In genomic region chr7:127941471-127941870, GRCh38 we compare ENCODE assay signal across 19 cellular contexts.
DNase-seq lines count a peak whose midpoint lies in the region; ATAC-seq, FAIRE-seq and TF ChIP-seq lines count a peak whose summit lies in the region.
"Had no signal": no experiment of that assay in that cellular context is flagged by ENCODE, and none has a peak within 500 bp of the region (broad histone marks: within the 10 kb centered on the region; RNA-seq: fewer than 3 reads in every experiment).

No MANE protein-coding gene starts in this region.

- intact Hi-C loops in dorsolateral prefrontal cortex (cut with DNase I) (loop anchor here (5.0 to 10.0 kb wide), 4 partner anchors 91 to 273 kb away; partner anchors contain the start of gene LRRC4 (in 2 of the 2)), pancreas (cut with DNase I) (no loop called here)

- H3K27ac Mint-ChIP-seq in progenitor cell of endocrine pancreas: peak overlapping the region; percentile 36
- H3K27ac Mint-ChIP-seq: GM23338 had no signal

- H3K9me3 ChIP-seq in BLaER1 treated with 17β-estradiol and CSF1 and Interleukin-3, amounts not matched to agents 10 nM and 100 nM (replicated peaks in 1 of 11): peaks cover 0 to 25% (median 19%) of the 10 kb centered on the region in 11 experiments; a peak in 17 of 22 replicates
- no peaks in the 10 kb centered on the region for H3K9me3 ChIP-seq in Karpas-422 (ENCODE audit: low read length)
- H3K9me3 ChIP-seq in pancreas: no peaks in the 10 kb centered on the region
- H3K9me3 ChIP-seq: HAP-1 had no signal

- H3K9me3 Mint-ChIP-seq in progenitor cell of endocrine pancreas (ENCODE audit: low read depth): no peaks in the 10 kb centered on the region
- H3K9me3 Mint-ChIP-seq: CD4-positive, alpha-beta memory T cell; GM23338 had no signal

- 94 to 95% methylated on average over 5 of the region's 5 CpGs for WGBS in pancreas, 2 donors

- H3K9ac ChIP-seq in BLaER1 treated with 17β-estradiol and CSF1 and Interleukin-3, amounts not matched to agents 10 nM and 100 nM: no peak overlapping the region
- peak overlapping the region; percentile 51 for H3K9ac ChIP-seq in Karpas-422 (ENCODE audit: low read length)

- no peak for TF ChIP-seq CTCF in dorsolateral prefrontal cortex (IDR thresholded peaks at IDR 0.05 in 54 of 56, conservative IDR thresholded peaks at IDR 0.05 in 2 of 56; ENCODE audit: low read depth in 1 of 56, partially characterized antibody in 56 of 56)
- no peak for TF ChIP-seq CTCF in progenitor cell of endocrine pancreas (IDR thresholded peaks at IDR 0.05; ENCODE audit: unreplicated experiment)
- TF ChIP-seq CTCF in pancreas (IDR thresholded peaks at IDR 0.05): no peak

- H3K4me1 ChIP-seq in BLaER1 treated with 17β-estradiol and CSF1 and Interleukin-3, amounts not matched to agents 10 nM and 100 nM: peaks cover 16 to 73% (median 56%) of the 10 kb centered on the region in 10 experiments
- H3K4me1 ChIP-seq in Karpas-422 (ENCODE audit: low read length) (peaks cover 75% of the 10 kb centered on the region), pancreas (no peaks in the 10 kb centered on the region)

- peaks cover 46 to 85% (median 75%) of the 10 kb centered on the region in 11 experiments for H3K36me3 ChIP-seq in BLaER1 treated with 17β-estradiol and CSF1 and Interleukin-3, amounts not matched to agents 10 nM and 100 nM
- peaks cover 29% of the 10 kb centered on the region for H3K36me3 ChIP-seq in Karpas-422 (ENCODE audit: insufficient read depth, low read length)
- H3K36me3 ChIP-seq in pancreas: peaks cover 0 to 4% (median 0%) of the 10 kb centered on the region in 3 donors

- no peak overlapping the region for H3K27ac ChIP-seq in BLaER1 treated with 17β-estradiol and CSF1 and Interleukin-3, amounts not matched to agents 10 nM and 100 nM
- H3K27ac ChIP-seq in Karpas-422 (ENCODE audit: low read length): peak overlapping the region; percentile 90
- peak overlapping the region in 41 of 59 donors; percentile 7 to 92 (median 59) for H3K27ac ChIP-seq in dorsolateral prefrontal cortex
- no peak overlapping the region for H3K27ac ChIP-seq in pancreas

- no peak for ATAC-seq in pancreas
- ATAC-seq: GM23338 had no signal

- FAIRE-seq in pancreas (lab: Jason Lieb, UNC): no peak
- FAIRE-seq: G401.6, GM12892, H54 had no signal

- H3K27me3 Mint-ChIP-seq in progenitor cell of endocrine pancreas: no peaks in the 10 kb centered on the region
- H3K27me3 Mint-ChIP-seq: CD4-positive, alpha-beta memory T cell had no signal

- H3K27me3 ChIP-seq in BLaER1 treated with 17β-estradiol and CSF1 and Interleukin-3, amounts not matched to agents 10 nM and 100 nM: no peaks in the 10 kb centered on the region
- no peaks in the 10 kb centered on the region for H3K27me3 ChIP-seq in Karpas-422 (ENCODE audit: low read length)
- no peaks in the 10 kb centered on the region for H3K27me3 ChIP-seq in dorsolateral prefrontal cortex
- no peaks in the 10 kb centered on the region for H3K27me3 ChIP-seq in pancreas

- H3K9me2 ChIP-seq in Karpas-422 (replicated peaks; ENCODE audit: insufficient read depth, low read length): no peaks in the 10 kb centered on the region

- peaks cover 14% of the 10 kb centered on the region for H3K4me1 Mint-ChIP-seq in progenitor cell of endocrine pancreas (ENCODE audit: low read depth)

- H3K4me3 Mint-ChIP-seq in progenitor cell of endocrine pancreas (ENCODE audit: low read depth): no peak overlapping the region
- H3K4me3 Mint-ChIP-seq: CD4-positive, alpha-beta memory T cell; GM23338 had no signal

- peaks cover 3% of the 10 kb centered on the region for H3K36me3 Mint-ChIP-seq in progenitor cell of endocrine pancreas (ENCODE audit: insufficient read depth)

- H3K4me3 ChIP-seq in BLaER1 treated with 17β-estradiol and CSF1 and Interleukin-3, amounts not matched to agents 10 nM and 100 nM: no peak overlapping the region
- peak overlapping the region; percentile 54 for H3K4me3 ChIP-seq in Karpas-422 (ENCODE audit: low read length)
- no peak overlapping the region for H3K4me3 ChIP-seq in dorsolateral prefrontal cortex
- no peak overlapping the region for H3K4me3 ChIP-seq in pancreas
- H3K4me3 ChIP-seq: GM23338, HAP-1 had no signal

- DNase-seq in Karpas-422: peak; percentile 83
- peak in 1 of 10 donors; percentile 35 for DNase-seq in dorsolateral prefrontal cortex
- no peak for DNase-seq in progenitor cell of endocrine pancreas (ENCODE audit: low spot score, unreplicated experiment)
- DNase-seq in pancreas: no peak
- no peak for DNase-seq in ureter (ENCODE audit: low spot score)
- DNase-seq in H4 (ENCODE audit: low spot score): no peak
- DNase-seq in A172 (ENCODE audit: low spot score): no peak
- DNase-seq: 8988T; Calu3; CD4-positive, alpha-beta memory T cell; COR-L47; DMS53; DMS79 treated with DMSO at 0.1 percent for 48 hours had no signal

- no peak overlapping the region for H2AFZ ChIP-seq in Karpas-422 (ENCODE audit: low read length)
- H2AFZ ChIP-seq: GM23338 had no signal

- H3K79me2 ChIP-seq in Karpas-422 (ENCODE audit: low read length): peaks cover 80% of the 10 kb centered on the region

- peaks cover 0 to 31% (median 5%) of the 10 kb centered on the region in 11 experiments; a peak in 7 of 22 replicates for H4K20me1 ChIP-seq in BLaER1 treated with 17β-estradiol and CSF1 and Interleukin-3, amounts not matched to agents 10 nM and 100 nM
- no peaks in the 10 kb centered on the region for H4K20me1 ChIP-seq in Karpas-422 (ENCODE audit: insufficient read depth, low read depth, low read length)

- H3K4me2 ChIP-seq in BLaER1 treated with 17β-estradiol and CSF1 and Interleukin-3, amounts not matched to agents 10 nM and 100 nM: peak overlapping the region in 6 of 11 experiments; percentile 39 to 87 (median 57); a peak in 10 of 22 replicates
- peak overlapping the region; percentile 76 for H3K4me2 ChIP-seq in Karpas-422 (ENCODE audit: low read depth, low read length, poor library complexity, severe bottlenecking)
- H3K4me2 ChIP-seq: GM23338 had no signal

Comparison
In these comparisons a context has a peak if more than half of its experiments do, and no peak if none do; other contexts are left out.
1. H3K27ac ChIP-seq: peak in Karpas-422 (single experiment) and dorsolateral prefrontal cortex (41 of 59); none in BLaER1 treated with 17β-estradiol and CSF1 and Interleukin-3, amounts not matched to agents 10 nM and 100 nM (0 of 11) and pancreas (0 of 4).
2. intact Hi-C loops: an anchor here in dorsolateral prefrontal cortex (5.0 to 10.0 kb wide); none called in pancreas.